Comparison of ENCODE assay signal across 1 cellular context in genomic region chrX:10156199-10157031, GRCh38.
A peak's percentile ranks its signal among the peaks of the same experiment; 100 is the strongest.
TF ChIP-seq lines count a peak whose summit lies in the region.

CLCN4 (plus strand) TSS chrX:10156975; CDS start chrX:10185033, 28,058 bp downstream.

TF ChIP-seq in HepG2, 621 proteins besides CTCF, POLR2A, EP300 and RAD21 (continued from another document):
- TF ChIP-seq KIAA2018 (CRISPR knock-in tag; IDR thresholded peaks at IDR 0.05; ENCODE audit: borderline replicate concordance): no peak
- no peak for TF ChIP-seq NFE2L2 (IDR thresholded peaks at IDR 0.05; ENCODE audit: low read length)
- peak; percentile 83 for TF ChIP-seq ZNF687 (CRISPR knock-in tag; IDR thresholded peaks at IDR 0.05)
- TF ChIP-seq RBAK (CRISPR knock-in tag; IDR thresholded peaks at IDR 0.05): no peak
- no peak for TF ChIP-seq RFX3 (CRISPR knock-in tag; IDR thresholded peaks at IDR 0.05)
- TF ChIP-seq SOX5 (CRISPR knock-in tag; IDR thresholded peaks at IDR 0.05; ENCODE audit: borderline replicate concordance): peak; percentile 14; the same call in 1 of the 2 replicates
- peak in 1 of 2 experiments; percentile 44; a peak in 1 of 4 replicates for TF ChIP-seq ATF4 (CRISPR knock-in tag; IDR thresholded peaks at IDR 0.05)
- TF ChIP-seq ZNF230 (CRISPR knock-in tag; IDR thresholded peaks at IDR 0.05): no peak
- no peak for TF ChIP-seq ZNF382 (CRISPR knock-in tag; IDR thresholded peaks at IDR 0.05; ENCODE audit: borderline replicate concordance)
TF ChIP-seq in HepG2: peak in this region for 57.
